Comparison of ENCODE assay signal across 17 cellular contexts in the genomic region with DNA sequence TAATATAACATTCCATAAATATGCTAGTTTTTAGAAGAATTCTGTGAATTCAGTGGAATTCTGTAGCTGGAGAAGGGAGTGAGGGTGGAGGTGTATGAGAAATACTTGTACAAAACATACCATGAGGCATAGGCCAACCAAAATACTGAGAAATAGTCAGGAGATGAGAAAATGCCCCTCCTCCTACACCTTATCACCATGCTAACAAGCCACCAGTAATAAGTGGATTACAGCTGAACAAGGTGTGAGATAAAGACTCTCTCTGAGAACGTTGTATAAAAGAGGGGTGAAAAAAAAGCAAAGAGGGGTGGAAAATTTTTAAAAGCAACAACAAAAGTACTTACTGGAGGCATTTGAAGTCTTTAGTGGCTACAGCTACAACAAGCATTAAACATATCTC.
"Had no signal": no experiment of that assay in that cellular context is flagged by ENCODE, and none has a peak within 500 bp of the region (broad histone marks: within the 10 kb centered on the region; RNA-seq: fewer than 3 reads in every experiment).

No MANE protein-coding gene starts in this region.

- H3K36me3 ChIP-seq: SJSA1 had no signal

- H3K27ac ChIP-seq: SJSA1, SK-N-MC had no signal

- H3K27me3 ChIP-seq: SJSA1 had no signal

- H3K4me3 ChIP-seq: SJSA1, SK-N-MC had no signal

- DNase-seq: KBM-7, NCI-H1092, NCI-H1105 treated with DMSO at 0.1 percent for 48 hours, NCI-H1417 treated with DMSO at 0.1 percent for 48 hours, NCI-H146, NCI-H1694 treated with DMSO at 0.1 percent for 48 hours, NCI-H1930, NCI-H2081, NCI-H2107, NCI-H345, NCI-H446 treated with DMSO at 0.1 percent for 48 hours, NCI-H510A treated with DMSO at 0.1 percent for 48 hours, NCI-H526, Right ventricle myocardium superior, SIG-M5 had no signal

- H3K9me3 ChIP-seq: SJSA1 had no signal

- H3K4me1 ChIP-seq: SJSA1 had no signal
